ENCODE assay signal across 8 cellular contexts in the genomic region with DNA sequence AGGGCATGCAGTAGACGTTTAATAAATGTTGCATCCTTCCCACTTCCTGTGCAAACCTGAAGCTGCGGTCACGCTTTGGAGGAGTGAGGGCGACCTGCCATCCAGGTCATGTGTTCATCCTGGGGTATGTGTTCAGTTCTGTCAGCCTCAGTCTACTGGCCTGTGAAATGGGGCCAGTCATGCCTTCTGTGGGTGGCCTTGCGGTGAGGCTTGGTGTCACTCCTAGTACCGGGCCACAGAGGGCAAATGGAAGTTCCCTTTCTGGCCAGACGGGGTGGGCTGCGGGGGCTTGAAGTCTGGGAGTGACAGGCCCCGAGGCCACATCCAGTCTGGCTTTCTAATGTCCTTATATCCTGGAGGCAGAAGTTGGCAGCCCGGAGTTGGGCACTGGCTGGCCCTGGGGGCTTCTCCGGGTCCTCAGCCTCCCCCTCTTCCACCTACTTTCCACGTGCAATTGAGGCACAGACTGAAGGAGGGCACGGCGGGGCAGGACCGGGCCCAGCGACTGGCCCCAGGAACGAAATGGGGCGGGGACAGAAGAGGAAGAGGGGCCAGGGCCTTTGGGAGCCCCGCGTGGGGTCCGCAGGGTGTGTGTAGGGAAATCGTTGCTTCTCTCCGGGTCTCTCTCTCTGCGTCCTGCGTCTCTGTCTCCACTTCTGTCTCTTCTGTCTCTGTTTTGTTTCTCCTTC. TPM values are rescaled to one million over a fixed set of nuclear protein-coding genes. Genes with fewer than 3 reads are reported as not detected.
A peak's percentile ranks its signal among the peaks of the same experiment; 100 is the strongest.
DNase-seq lines count a peak whose midpoint lies in the region; ATAC-seq and TF ChIP-seq lines count a peak whose summit lies in the region.

No MANE protein-coding gene starts in this region.

- H3K4me3 Mint-ChIP-seq in brain (peak overlapping the region in 4 of 5 experiments; percentile 13 to 80 (median 76)), memory B cell (peak overlapping the region; percentile 88)

- peaks cover 83% of the 10 kb centered on the region for H3K27me3 Mint-ChIP-seq in brain
- peaks cover 11% of the 10 kb centered on the region for H3K27me3 Mint-ChIP-seq in memory B cell

- no peak for TF ChIP-seq CTCF in brain (conservative IDR thresholded peaks at IDR 0.05)

- 16% methylated on average over 25 of the region's 25 CpGs for WGBS in urinary bladder

- ATAC-seq in memory B cell (ENCODE audit: low read depth): peak; percentile 22
- no peak for ATAC-seq in GM19452 (IDR thresholded peaks at IDR 0.05; ENCODE audit: unreplicated experiment)
- no peak for ATAC-seq in HG03196 (IDR thresholded peaks at IDR 0.05; ENCODE audit: unreplicated experiment)

- H3K4me1 ChIP-seq in urinary bladder (ENCODE audit: insufficient read depth): peaks cover 1% of the 10 kb centered on the region

- H3K27ac Mint-ChIP-seq in brain (no peak overlapping the region), memory B cell (peak overlapping the region; percentile 93)

- peak overlapping the region; percentile 64 for H3K4me3 ChIP-seq in urinary bladder (ENCODE audit: low read depth, low read length)

- no peaks in the 10 kb centered on the region for H3K36me3 Mint-ChIP-seq in brain
- H3K36me3 Mint-ChIP-seq in memory B cell: no peaks in the 10 kb centered on the region

- H3K4me1 Mint-ChIP-seq in brain (peaks cover 10% of the 10 kb centered on the region), memory B cell (peaks cover 38% of the 10 kb centered on the region)

- H3K9me3 Mint-ChIP-seq in brain (peaks cover 0 to 9% (median 2%) of the 10 kb centered on the region in 5 experiments), memory B cell (no peaks in the 10 kb centered on the region)

- DNase-seq in CMK (ENCODE audit: low read depth): peak; percentile 66
- peak; percentile 50 for DNase-seq in M059J (ENCODE audit: low read depth)
- DNase-seq in memory B cell (ENCODE audit: low spot score in 2 of 2): peak in 1 of 2 donors; percentile 58
- no peak for DNase-seq in hepatic stellate cell (ENCODE audit: low spot score)

- H3K36me3 ChIP-seq in urinary bladder (ENCODE audit: insufficient read depth): no peaks in the 10 kb centered on the region

- H3K27ac ChIP-seq in urinary bladder (ENCODE audit: low read depth): peak overlapping the region; percentile 30

RNA-seq across cellular contexts. Expression of a gene that starts 11.1 kb away (rescaled TPM):
- total RNA-seq in M059J (2014; rRNA removed; shearing (Covaris generic)): 0.81 and 2.3 TPM in 2 replicates
- polyA plus RNA-seq in brain (ENCODE audit: insufficient read depth, low read depth, low replicate concordance): 7.4 TPM
- total RNA-seq in urinary bladder: 5.6 TPM
- polyA plus RNA-seq in urinary bladder: 18.6 TPM

RNA-seq across cellular contexts. Expression of a gene that starts 28.1 kb away (rescaled TPM):
- total RNA-seq in M059J (2014; rRNA removed; shearing (Covaris generic)): 109 and 233 TPM in 2 replicates
- polyA plus RNA-seq in brain (ENCODE audit: insufficient read depth, low read depth, low replicate concordance) (141 TPM), urinary bladder (203 TPM)
- total RNA-seq in urinary bladder: 59.5 TPM

RNA-seq across cellular contexts. Expression of a gene that starts 51.0 kb away (rescaled TPM):
- total RNA-seq in M059J (2014; rRNA removed; shearing (Covaris generic)): 88.7 and 89.3 TPM in 2 replicates
- polyA plus RNA-seq in brain (ENCODE audit: insufficient read depth, low read depth, low replicate concordance): 60.3 TPM
- 55.5 TPM for total RNA-seq in urinary bladder
- 72.1 TPM for polyA plus RNA-seq in urinary bladder
